ENCODE assay signal across 13 cellular contexts in genomic region chr11:33635161-33635560, GRCh38.
DNase-seq lines count a peak whose midpoint lies in the region; ATAC-seq, FAIRE-seq and TF ChIP-seq lines count a peak whose summit lies in the region.
"Had no signal": no experiment of that assay in that cellular context is flagged by ENCODE, and none has a peak within 500 bp of the region (broad histone marks: within the 10 kb centered on the region; RNA-seq: fewer than 3 reads in every experiment).

No MANE protein-coding gene starts in this region.

- no peaks in the 10 kb centered on the region for H3K9me3 ChIP-seq in adipocyte (ENCODE audit: control insufficient read depth, low read length)
- H3K9me3 ChIP-seq in kidney (ENCODE audit: control insufficient read depth in 1 of 2, low read length in 2 of 2): no peaks in the 10 kb centered on the region
- peaks cover 7% of the 10 kb centered on the region; the same call in 1 of the 2 replicates for H3K9me3 ChIP-seq in OCI-LY7 (ENCODE audit: low read length)
- H3K9me3 ChIP-seq in spleen: peaks cover 0 to 14% (median 7%) of the 10 kb centered on the region in 8 donors

- no peak overlapping the region for H3K4me2 ChIP-seq in OCI-LY7 (ENCODE audit: low read length)

- H3K9ac ChIP-seq in adipocyte (ENCODE audit: low read length) (peak overlapping the region; percentile 54), kidney (ENCODE audit: low read length in 2 of 2) (no peak overlapping the region)

- no TSS peak for BruUV-seq in OCI-LY7 (replicated peaks; lab: Mats Ljungman, UMichigan)

- H3K36me3 ChIP-seq in adipocyte (ENCODE audit: control insufficient read depth, insufficient read depth, low read length, severe bottlenecking) (no peaks in the 10 kb centered on the region), kidney (ENCODE audit: control insufficient read depth in 1 of 2, insufficient read depth in 2 of 2, low read length in 2 of 2) (no peaks in the 10 kb centered on the region), OCI-LY7 (ENCODE audit: insufficient read depth, low read length) (peaks cover 62% of the 10 kb centered on the region), spleen (no peaks in the 10 kb centered on the region)

- WGBS in spleen, 5 donors: 30 to 81% (median 67%) methylated on average over 5 of the region's 5 CpGs

- H2AFZ ChIP-seq in OCI-LY7 (ENCODE audit: low read length): no peak overlapping the region

- DNase-seq in DMS 273 (lab: John Stamatoyannopoulos, UW; ENCODE audit: unreplicated experiment): peak; percentile 78
- DNase-seq in adipocyte (ENCODE audit: low read depth): peak; percentile 20
- DNase-seq in fibroblast of villous mesenchyme (ENCODE audit: low read depth): peak; percentile 74
- no peak for DNase-seq in sciatic nerve (ENCODE audit: low spot score)
- no peak for DNase-seq in kidney
- no peak for DNase-seq in activated CD8-positive, alpha-beta memory T cell treated with anti-CD3 and anti-CD28 coated beads, Interleukin-2, amount 50 U/mL, for 48 hours
- no peak for DNase-seq in OCI-LY7 (ENCODE audit: low spot score)
- no peak for DNase-seq in spleen
- DNase-seq: CD4-positive, CD25-positive, alpha-beta regulatory T cell; NCI-H524 treated with DMSO at 0.1 percent for 48 hours; stimulated activated CD8-positive, alpha-beta memory T cell treated with anti-CD3 and anti-CD28 coated beads, Interleukin-4, amount 100 ng/mL, for 48 hours had no signal

- H3K4me1 ChIP-seq in adipocyte (ENCODE audit: control insufficient read depth, insufficient read depth, low read length) (peaks cover 26% of the 10 kb centered on the region), kidney (ENCODE audit: control insufficient read depth in 1 of 2, insufficient read depth in 1 of 2, low read depth in 1 of 2, low read length in 2 of 2) (no peaks in the 10 kb centered on the region), OCI-LY7 (ENCODE audit: insufficient read depth, low read length, poor library complexity, severe bottlenecking) (no peaks in the 10 kb centered on the region), spleen (peaks cover 0 to 5% (median 0%) of the 10 kb centered on the region in 6 donors)

- FAIRE-seq in kidney (lab: Jason Lieb, UNC): no peak
- FAIRE-seq: endothelial cell of umbilical vein had no signal

- peak; percentile 55 for ATAC-seq in sciatic nerve

- H3K9me2 ChIP-seq in OCI-LY7 (ENCODE audit: insufficient read depth, low read length): no peaks in the 10 kb centered on the region

- no peak for TF ChIP-seq CTCF in fibroblast of villous mesenchyme (IDR thresholded peaks at IDR 0.05; ENCODE audit: insufficient read depth, low read depth, low read length)
- no peak for TF ChIP-seq CTCF in kidney (IDR thresholded peaks at IDR 0.05; ENCODE audit: borderline replicate concordance, extremely low read depth, insufficient read depth)
- no peak for TF ChIP-seq CTCF in OCI-LY7 (conservative IDR thresholded peaks at IDR 0.05; ENCODE audit: low read length)
- TF ChIP-seq CTCF in spleen (IDR thresholded peaks at IDR 0.05 in 8 of 11, conservative IDR thresholded peaks at IDR 0.05 in 3 of 11): no peak

- H3K4me3 ChIP-seq in adipocyte (ENCODE audit: low read length) (peak overlapping the region; percentile 43), fibroblast of villous mesenchyme (ENCODE audit: low read depth, low read length) (no peak overlapping the region), kidney (ENCODE audit: low read length in 2 of 2) (no peak overlapping the region), OCI-LY7 (ENCODE audit: low read depth, low read length, poor library complexity, severe bottlenecking) (no peak overlapping the region), spleen (no peak overlapping the region)

- TF ChIP-seq POLR2A in spleen (IDR thresholded peaks at IDR 0.05): no peak

- intact Hi-C loops in sciatic nerve (cut with DNase I): no loop called here
- intact Hi-C loops in kidney (cut with DNase I): no loop called here
- intact Hi-C loops in OCI-LY7 (cut with micrococcal nuclease; ENCODE audit: unreplicated experiment): no loop called here
- intact Hi-C loops in spleen (cut with DNase I; ENCODE audit: low total_unique reads): no loop called here

- H3K79me2 ChIP-seq in OCI-LY7 (ENCODE audit: insufficient read depth, low read depth, low read length): no peaks in the 10 kb centered on the region

- POLR2A ChIA-PET in OCI-LY7 (lab: Charles Lee): interaction anchor here (0.7 kb wide), 1 partner anchor 28 kb away, joined by 3 read pairs; no protein-coding TSS in a partner anchor

- H3K27ac ChIP-seq in kidney (ENCODE audit: low read depth in 2 of 2, low read length in 2 of 2) (no peak overlapping the region), OCI-LY7 (ENCODE audit: low read depth, low read length, poor library complexity, severe bottlenecking) (no peak overlapping the region), spleen (no peak overlapping the region)
- H3K27ac ChIP-seq: HL-60 had no signal

- no peaks in the 10 kb centered on the region for H3K27me3 ChIP-seq in adipocyte (replicated peaks; ENCODE audit: control insufficient read depth, insufficient read depth, low read length)
- H3K27me3 ChIP-seq in spleen (replicated peaks in 1 of 7): peaks cover 0 to 38% (median 0%) of the 10 kb centered on the region in 7 donors

- CTCF ChIA-PET in OCI-LY7 (lab: Charles Lee; ENCODE audit: unreplicated experiment): no interaction called here

- no peaks in the 10 kb centered on the region for H4K20me1 ChIP-seq in OCI-LY7 (ENCODE audit: insufficient read depth, low read length)

Comparison
In these comparisons a context has a peak if more than half of its experiments do, and no peak if none do; other contexts are left out.
1. DNase-seq: peak in DMS 273 (single experiment), adipocyte (single experiment) and fibroblast of villous mesenchyme (single experiment); none in sciatic nerve (single experiment), kidney (single experiment), activated CD8-positive, alpha-beta memory T cell treated with anti-CD3 and anti-CD28 coated beads, Interleukin-2, amount 50 U/mL, for 48 hours (single experiment), OCI-LY7 (single experiment) and spleen (single experiment).